ENCODE assay signal across 8 cellular contexts in the genomic region with DNA sequence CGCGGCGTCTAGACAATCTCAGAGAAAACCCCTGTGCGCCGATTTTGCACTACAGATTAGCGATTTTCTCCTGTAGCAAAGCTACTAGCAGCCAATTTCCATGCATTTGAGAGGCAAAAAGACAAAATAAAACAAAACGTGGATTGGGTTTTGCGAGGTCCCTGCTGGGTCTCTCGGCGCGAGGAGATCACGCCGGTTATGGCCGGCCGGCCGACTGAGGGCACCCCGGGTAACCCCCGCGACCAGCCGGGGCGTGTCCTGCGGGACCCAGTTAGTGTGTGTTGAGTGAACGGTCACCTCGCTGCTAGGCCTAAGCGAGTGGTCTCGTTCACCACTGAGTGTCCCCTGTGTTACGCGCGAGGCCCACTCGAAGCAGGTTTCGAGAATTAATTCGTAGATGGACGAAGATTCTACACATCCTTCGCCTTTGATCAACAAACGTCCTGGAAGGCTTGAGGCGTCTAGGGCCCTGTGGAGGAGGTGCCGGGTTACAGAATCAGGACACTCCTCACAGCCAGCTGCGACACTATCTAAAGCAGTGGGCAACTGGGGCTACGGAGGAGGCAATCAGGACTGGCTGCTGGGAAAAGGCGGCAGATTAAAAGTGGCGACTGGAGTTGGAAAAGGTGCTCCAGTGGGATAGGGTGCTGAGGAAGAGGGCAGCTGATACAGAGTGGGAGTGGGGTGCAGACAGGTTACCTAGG. TPM values are rescaled to one million over a fixed set of nuclear protein-coding genes. Genes with fewer than 3 reads are reported as not detected.
DNase-seq lines count a peak whose midpoint lies in the region; ATAC-seq, FAIRE-seq and TF ChIP-seq lines count a peak whose summit lies in the region.

No MANE protein-coding gene starts in this region.

- no peak for TF ChIP-seq POLR2A in K562 (conservative IDR thresholded peaks at IDR 0.05)
- TF ChIP-seq POLR2A in stomach (IDR thresholded peaks at IDR 0.05): no peak

- H3K4me1 ChIP-seq in DND-41 (ENCODE audit: insufficient read depth, low read length): peaks cover 37% of the 10 kb centered on the region
- peaks cover 36% of the 10 kb centered on the region for H3K4me1 ChIP-seq in HUES6 (ENCODE audit: control insufficient read depth, insufficient read depth, low read length)
- peaks cover 31 to 49% of the 10 kb centered on the region in 2 experiments for H3K4me1 ChIP-seq in K562 (replicated peaks in 1 of 2; ENCODE audit: control insufficient read depth in 2 of 2, insufficient read depth in 2 of 2, low read length in 2 of 2)
- H3K4me1 ChIP-seq in stomach: peaks cover 39 to 51% (median 48%) of the 10 kb centered on the region in 4 donors

- POLR2A ChIA-PET in K562 (lab: Yijun Ruan, JAX): interaction anchor here (0.6 to 1.0 kb wide), 9 partner anchors 9 to 219 kb away, joined by 3 to 5 read pairs (median 3); no protein-coding TSS in a partner anchor

- intact Hi-C loops in K562 (cut with micrococcal nuclease): no loop called here
- intact Hi-C loops in stomach (cut with DNase I; ENCODE audit: low total_unique reads): no loop called here

- H3K9me1 ChIP-seq in K562 (ENCODE audit: control insufficient read depth, insufficient read depth, low read length): peaks cover 3% of the 10 kb centered on the region

- H2AFZ ChIP-seq in DND-41 (ENCODE audit: low read depth, low read length): peak overlapping the region; percentile 74
- H2AFZ ChIP-seq in K562 (ENCODE audit: low read depth, low read length): peak overlapping the region; percentile 96

- H4K20me1 ChIP-seq in DND-41 (ENCODE audit: insufficient read depth, low read length): peaks cover 26% of the 10 kb centered on the region
- peaks cover 20% of the 10 kb centered on the region for H4K20me1 ChIP-seq in K562 (replicated peaks; ENCODE audit: control insufficient read depth, insufficient read depth, low read length)

- H3K9ac ChIP-seq in DND-41 (ENCODE audit: low read depth, low read length) (peak overlapping the region; percentile 89), HUES6 (ENCODE audit: low read length) (peak overlapping the region; percentile 95), K562 (ENCODE audit: insufficient read depth in 1 of 2, low read depth in 2 of 2, low read length in 2 of 2) (peak overlapping the region; percentile 94 to 99)

- H3K9me3 ChIP-seq in DND-41 (ENCODE audit: insufficient read depth, low read length, severe bottlenecking) (no peaks in the 10 kb centered on the region), HUES6 (ENCODE audit: control insufficient read depth, insufficient read depth, low read depth, low read length) (no peaks in the 10 kb centered on the region), K562 (replicated peaks; ENCODE audit: control insufficient read depth, insufficient read depth, low read depth, low read length) (no peaks in the 10 kb centered on the region), stomach (no peaks in the 10 kb centered on the region)

- BruUV-seq in K562 (replicated peaks; lab: Mats Ljungman, UMichigan): TSS peak; percentile 84

- H3K79me2 ChIP-seq in DND-41 (ENCODE audit: insufficient read depth, low read length) (peaks cover 55% of the 10 kb centered on the region), K562 (ENCODE audit: control insufficient read depth, insufficient read depth, low read length) (peaks cover 53% of the 10 kb centered on the region)

- ATAC-seq in DND-41 (ENCODE audit: insufficient read depth, low read depth) (no peak), K562 (no peak), GM21367 (IDR thresholded peaks at IDR 0.05; ENCODE audit: unreplicated experiment) (no peak)

- TF ChIP-seq EP300 in K562 (IDR thresholded peaks at IDR 0.05; ENCODE audit: low read length) (no peak), stomach (IDR thresholded peaks at IDR 0.05) (no peak)

- FAIRE-seq in K562 (lab: Jason Lieb, UNC): no peak

- in situ Hi-C loops in K562 (cut with MboI): no loop called here
- in situ Hi-C loops in GM13976 (cut with MboI; ENCODE audit: low sequenced_read_pairs, unreplicated experiment): no loop called here

- H3K4me2 ChIP-seq in DND-41 (ENCODE audit: insufficient read depth, low read length) (peak overlapping the region; percentile 86), K562 (ENCODE audit: insufficient read depth, low read length) (peak overlapping the region; percentile 88)

- H3K27me3 ChIP-seq in DND-41 (ENCODE audit: insufficient read depth, low read length, poor library complexity): no peaks in the 10 kb centered on the region
- H3K27me3 ChIP-seq in HUES6 (ENCODE audit: control insufficient read depth, insufficient read depth, low read length): no peaks in the 10 kb centered on the region
- peaks cover 3 to 6% of the 10 kb centered on the region in 2 experiments; a peak in 2 of 5 replicates for H3K27me3 ChIP-seq in K562 (ENCODE audit: control insufficient read depth in 2 of 2, insufficient read depth in 2 of 2, low read length in 2 of 2)
- no peaks in the 10 kb centered on the region for H3K27me3 ChIP-seq in kidney epithelial cell (ENCODE audit: control insufficient read depth, insufficient read depth, low read length)
- H3K27me3 ChIP-seq in stomach: no peaks in the 10 kb centered on the region

- TF ChIP-seq CTCF in DND-41 (IDR thresholded peaks at IDR 0.05; ENCODE audit: borderline replicate concordance, extremely low read depth, low read length, poor library complexity, severe bottlenecking) (no peak), K562 (IDR thresholded peaks at IDR 0.05 in 2 of 3, conservative IDR thresholded peaks at IDR 0.05 in 1 of 3; ENCODE audit: insufficient read depth in 2 of 3, low read depth in 1 of 3, low read length in 3 of 3) (no peak), kidney epithelial cell (IDR thresholded peaks at IDR 0.05; ENCODE audit: insufficient read depth, low read length, poor library complexity, severe bottlenecking) (no peak), stomach (IDR thresholded peaks at IDR 0.05) (no peak), GM13976 (IDR thresholded peaks at IDR 0.05; ENCODE audit: borderline replicate concordance, control extremely low read depth, extremely low read depth, insufficient read depth, missing control alignments) (no peak)

- H3K27ac ChIP-seq in DND-41 (ENCODE audit: low read length): peak overlapping the region; percentile 80
- H3K27ac ChIP-seq in HUES6 (ENCODE audit: low read depth, low read length): peak overlapping the region; percentile 93; the same call in 1 of the 2 replicates
- H3K27ac ChIP-seq in K562 (ENCODE audit: extremely low read depth, low read depth, low read length): peak overlapping the region; percentile 98
- peak overlapping the region; percentile 94 to 100 (median 99) for H3K27ac ChIP-seq in stomach

- no peak for TF ChIP-seq RAD21 in K562 (CRISPR knock-in tag; conservative IDR thresholded peaks at IDR 0.05 in 1 of 2, IDR thresholded peaks at IDR 0.05 in 1 of 2)

- H3K36me3 ChIP-seq in DND-41 (ENCODE audit: insufficient read depth, low read length): peaks cover 25% of the 10 kb centered on the region
- H3K36me3 ChIP-seq in HUES6 (ENCODE audit: control insufficient read depth, insufficient read depth, low read length): peaks cover 18% of the 10 kb centered on the region
- peaks cover 29% of the 10 kb centered on the region for H3K36me3 ChIP-seq in K562 (ENCODE audit: control insufficient read depth, insufficient read depth, low read length)
- no peaks in the 10 kb centered on the region for H3K36me3 ChIP-seq in kidney epithelial cell (ENCODE audit: control insufficient read depth, insufficient read depth, low read length)
- H3K36me3 ChIP-seq in stomach: peaks cover 0 to 15% (median 7%) of the 10 kb centered on the region in 4 donors

- CTCF ChIA-PET in K562 (lab: Yijun Ruan, JAX; ENCODE audit: low intra/inter-chr PET ratio): no interaction called here

- H3K4me3 ChIP-seq in DND-41 (ENCODE audit: low read depth in 1 of 2, low read length in 2 of 2) (peak overlapping the region; percentile 71 to 85), HUES6 (ENCODE audit: low read depth, low read length) (peak overlapping the region; percentile 99), K562 (peak overlapping the region; percentile 99), kidney epithelial cell (ENCODE audit: low read depth, low read length) (peak overlapping the region; percentile 65), stomach (peak overlapping the region; percentile 72 to 88 (median 78))

- DNase-seq in DND-41: no peak
- peak; percentile 39 to 50 (median 42) for DNase-seq in K562 (ENCODE audit: extremely low read depth in 1 of 4, low spot score in 3 of 4)
- DNase-seq in kidney epithelial cell (ENCODE audit: low read depth): no peak
- peak; percentile 50 for DNase-seq in stomach
- no peak for DNase-seq in GM13976 (ENCODE audit: low spot score)
- DNase-seq in COLO829 (ENCODE audit: low spot score): no peak

- WGBS in K562 (ENCODE audit: insufficient coverage, low coverage, missing lambda C conversion rate): 17% methylated on average over 41 of the region's 41 CpGs
- WGBS in stomach, 5 donors: 8 to 13% (median 11%) methylated on average over 41 of the region's 41 CpGs

RNA-seq across cellular contexts. Expression of a gene that starts 0.8 kb away (rescaled TPM):
- total RNA-seq in K562 (2011; cell fraction: chromatin; rRNA removed; ENCODE audit: low replicate concordance): 105 and 116 TPM in 2 replicates
- 68.0 and 70.9 TPM in 2 replicates for total RNA-seq in K562 (2011; cell fraction: nucleolus; rRNA removed)
- 116 and 155 TPM in 2 replicates for total RNA-seq in K562 (2011; cell fraction: nucleoplasm; rRNA removed)
- total RNA-seq in K562 (2014; rRNA removed) (224 and 228 TPM in 2 replicates), K562 (2014; rRNA removed; fragmentation: Illumina TruSeq; extraction: Trizol) (366 and 402 TPM in 2 replicates), K562 (2015; rRNA removed; fragmentation: Illumina TruSeq; extraction: Trizol) (319 and 320 TPM in 2 replicates), K562 (2021) (257 and 267 TPM in 2 replicates), kidney epithelial cell (230 and 238 TPM in 2 replicates), stomach (100 to 1,000 TPM in 3 of 5 donors, 10 to 100 TPM in 2; 55.8 to 307 (median 125) TPM)
- polyA plus RNA-seq in K562 (2011; rRNA removed) (155 and 168 TPM in 2 replicates), K562 (2014; fragmentation: Illumina TruSeq; extraction: Trizol) (343 and 365 TPM in 2 replicates), K562 (2014; fragmentation: Nextera tagmentation; extraction: Ambion mirVana) (100 to 1,000 TPM; 293 to 301 TPM), K562 (2014; rRNA removed) (221 and 243 TPM in 2 replicates), stomach (100 to 1,000 TPM; 134 to 267 (median 183) TPM)
- polyA plus RNA-seq in K562 (2011; cell fraction: cytosol; rRNA removed): 84.1 and 126 TPM in 2 replicates
- 76.3 and 97.2 TPM in 2 replicates for polyA plus RNA-seq in K562 (2011; cell fraction: nucleus; rRNA removed)
- polyA plus RNA-seq in K562 (2012): 230 and 274 TPM in 2 replicates
- polyA minus RNA-seq in K562 (2011; rRNA and poly(A)+ RNA removed): 252 and 302 TPM in 2 replicates
- polyA minus RNA-seq in K562 (2011; cell fraction: cytosol; rRNA and poly(A)+ RNA removed): 143 and 162 TPM in 2 replicates
- polyA minus RNA-seq in K562 (2011; cell fraction: nucleus; rRNA and poly(A)+ RNA removed): 29.8 and 47.0 TPM in 2 replicates

RNA-seq across cellular contexts. Expression of a gene that starts 37.1 kb away (rescaled TPM):
- total RNA-seq in K562 (2011; cell fraction: chromatin; rRNA removed; ENCODE audit: low replicate concordance): 43.2 and 55.8 TPM in 2 replicates
- total RNA-seq in K562 (2011; cell fraction: nucleolus; rRNA removed): 42.0 and 45.9 TPM in 2 replicates
- 49.2 and 65.0 TPM in 2 replicates for total RNA-seq in K562 (2011; cell fraction: nucleoplasm; rRNA removed)
- total RNA-seq in K562 (2014; rRNA removed) (23.3 and 28.2 TPM in 2 replicates), K562 (2014; rRNA removed; fragmentation: Illumina TruSeq; extraction: Trizol) (44.0 and 45.6 TPM in 2 replicates), K562 (2015; rRNA removed; fragmentation: Illumina TruSeq; extraction: Trizol) (35.5 and 36.3 TPM in 2 replicates), K562 (2021) (22.7 and 24.0 TPM in 2 replicates), kidney epithelial cell (70.2 and 78.0 TPM in 2 replicates), stomach (10 to 100 TPM in 4 of 5 donors, 1 to 10 TPM in 1; 2.9 to 77.8 (median 31.2) TPM)
- polyA plus RNA-seq in K562 (2011; rRNA removed) (50.7 and 52.0 TPM in 2 replicates), K562 (2014; fragmentation: Illumina TruSeq; extraction: Trizol) (46.4 and 49.8 TPM in 2 replicates), K562 (2014; fragmentation: Nextera tagmentation; extraction: Ambion mirVana) (10 to 100 TPM; 30.0 to 32.5 TPM), K562 (2014; rRNA removed) (35.7 and 40.2 TPM in 2 replicates), stomach (10 to 100 TPM; 16.9 to 18.2 (median 17.7) TPM)
- 25.2 and 36.2 TPM in 2 replicates for polyA plus RNA-seq in K562 (2011; cell fraction: cytosol; rRNA removed)
- 20.3 and 25.9 TPM in 2 replicates for polyA plus RNA-seq in K562 (2011; cell fraction: nucleus; rRNA removed)
- 23.1 and 36.4 TPM in 2 replicates for polyA plus RNA-seq in K562 (2012)
- polyA minus RNA-seq in K562 (2011; rRNA and poly(A)+ RNA removed): 44.5 and 49.8 TPM in 2 replicates
- polyA minus RNA-seq in K562 (2011; cell fraction: cytosol; rRNA and poly(A)+ RNA removed): 23.3 and 43.8 TPM in 2 replicates
- polyA minus RNA-seq in K562 (2011; cell fraction: nucleus; rRNA and poly(A)+ RNA removed): 9.3 and 15.6 TPM in 2 replicates

Comparison
In these comparisons a context has a peak if more than half of its experiments do, and no peak if none do; other contexts are left out.
1. DNase-seq: peak in K562 (4 of 4) and stomach (single experiment); none in DND-41 (single experiment), kidney epithelial cell (single experiment), GM13976 (single experiment) and COLO829 (single experiment).
2. Peak in every context shown above with its lines, with median percentiles within 50 percentile points of each other: H3K27ac ChIP-seq, H3K4me3 ChIP-seq and H3K9ac ChIP-seq.